Comparison of ENCODE assay signal across 26 cellular contexts in genomic region chr10:51510231-51510630, GRCh38.
"Had no signal": no experiment of that assay in that cellular context is flagged by ENCODE, and none has a peak within 500 bp of the region (broad histone marks: within the 10 kb centered on the region; RNA-seq: fewer than 3 reads in every experiment).

No MANE protein-coding gene starts in this region.

- H3K36me3 ChIP-seq: adrenal gland, colonic mucosa, gastrocnemius medialis, left lung, right atrium auricular region, tibial artery had no signal

- H3K9me3 ChIP-seq: adrenal gland, colonic mucosa, gastrocnemius medialis, left lung, mucosa of descending colon, right atrium auricular region, tibial artery had no signal

- H3K27ac Mint-ChIP-seq: naive B cell had no signal

- H3K27me3 ChIP-seq: adrenal gland, colonic mucosa, gastrocnemius medialis, left lung, right atrium auricular region, tibial artery had no signal

- H3K4me1 Mint-ChIP-seq: naive B cell, neural crest cell had no signal

- H3K4me3 ChIP-seq: adrenal gland, colonic mucosa, gastrocnemius medialis, left lung, mucosa of descending colon, right atrium auricular region, tibial artery had no signal

- H3K4me3 Mint-ChIP-seq: naive B cell, neural crest cell had no signal

- H3K27ac ChIP-seq: adrenal gland, colonic mucosa, gastrocnemius medialis, left lung, right atrium auricular region, tibial artery, VCaP had no signal

- H3K36me3 Mint-ChIP-seq: naive B cell had no signal

- ATAC-seq: gastrocnemius medialis, left lung, mucosa of descending colon had no signal

- FAIRE-seq: keratinocyte had no signal

- DNase-seq: activated CD4-positive, alpha-beta T cell treated with anti-CD3 and anti-CD28 coated beads for 1 hour; activated CD8-positive, alpha-beta memory T cell treated with anti-CD3 and anti-CD28 coated beads for 24 hours; activated CD8-positive, alpha-beta memory T cell treated with anti-CD3 and anti-CD28 coated beads, Interleukin-2, amount 50 U/mL, for 48 hours; activated effector memory CD4-positive, alpha-beta T cell treated with anti-CD3 and anti-CD28 coated beads, Interleukin-2, amount 50 U/mL, for 16 hours; activated naive CD4-positive, alpha-beta T cell treated with anti-CD3 and anti-CD28 coated beads, Interleukin-2, amount 50 U/mL, for 16 hours; activated T-cell treated with anti-CD3 and anti-CD28 coated beads, Interleukin-2, amount 50 U/mL, for 48 hours; adrenal gland; colonic mucosa; erythroblast; gastrocnemius medialis; head of caudate nucleus; left lung; mesenchymal stem cell; mucosa of descending colon; naive B cell; stimulated activated CD4-positive, alpha-beta T cell treated with anti-CD3 and anti-CD28 coated beads, Interleukin-12 subunit alpha, Interleukin-12 subunit beta, amount 100 ng/mL, for 4 hours; stimulated activated CD4-positive, alpha-beta T cell treated with anti-CD3 and anti-CD28 coated beads, Interleukin-1b, Interleukin-23, amount 100 ng/mL, for 48 hours; stimulated activated CD8-positive, alpha-beta memory T cell treated with anti-CD3 and anti-CD28 coated beads, Interleukin-4, amount 100 ng/mL, for 48 hours; stimulated activated naive CD4-positive, alpha-beta T cell treated with Interleukin-2 at 50 U/mL for 16 hours; T-helper 2 cell; tibial artery had no signal

- H3K27me3 Mint-ChIP-seq: naive B cell, progenitor cell of endocrine pancreas had no signal

- H3K4me1 ChIP-seq: adrenal gland, colonic mucosa, left lung, right atrium auricular region, tibial artery had no signal
